ENCODE assay signal across 2 cellular contexts in genomic region chr3:108441528-108441927, GRCh38.
TF ChIP-seq lines count a peak whose summit lies in the region.

No MANE protein-coding gene starts in this region.

TF ChIP-seq in SK-N-SH, 30 proteins besides CTCF, POLR2A, EP300 and RAD21 (continued from another document):
- TF ChIP-seq USF1 (IDR thresholded peaks at IDR 0.05; ENCODE audit: borderline replicate concordance, low read depth) (no peak), RXRA (IDR thresholded peaks at IDR 0.05; ENCODE audit: borderline replicate concordance, low read depth) (no peak), RCOR1 (IDR thresholded peaks at IDR 0.05; ENCODE audit: low read length) (no peak), POLR2AphosphoS5 (IDR thresholded peaks at IDR 0.05; ENCODE audit: low read depth, low read length) (no peak), ELF1 (IDR thresholded peaks at IDR 0.05) (no peak), MEF2A (IDR thresholded peaks at IDR 0.05; ENCODE audit: borderline replicate concordance, low read depth) (no peak), NRF1 (IDR thresholded peaks at IDR 0.05; ENCODE audit: low read depth, low read length) (no peak), MXI1 (IDR thresholded peaks at IDR 0.05; ENCODE audit: low read depth, low read length) (no peak)
- TF ChIP-seq, protein P1, sequence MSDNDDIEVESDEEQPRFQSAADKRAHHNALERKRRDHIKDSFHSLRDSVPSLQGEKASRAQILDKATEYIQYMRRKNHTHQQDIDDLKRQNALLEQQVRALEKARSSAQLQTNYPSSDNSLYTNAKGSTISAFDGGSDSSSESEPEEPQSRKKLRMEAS (IDR thresholded peaks at IDR 0.05; ENCODE audit: low read depth), result no peak

TF ChIP-seq in WTC11, 78 proteins besides CTCF, POLR2A, EP300 and RAD21:
- TF ChIP-seq ESRRA (CRISPR knock-in tag; IDR thresholded peaks at IDR 0.05; ENCODE audit: borderline replicate concordance), result no peak
- TF ChIP-seq NFE2L1 (CRISPR knock-in tag; IDR thresholded peaks at IDR 0.05), result no peak
- no peak for TF ChIP-seq FOXK1 (CRISPR knock-in tag; IDR thresholded peaks at IDR 0.05)
- TF ChIP-seq ZMAT4 (CRISPR knock-in tag; IDR thresholded peaks at IDR 0.05), result no peak
- TF ChIP-seq ETV6 (CRISPR knock-in tag; IDR thresholded peaks at IDR 0.05), result no peak
- TF ChIP-seq TEAD4 (CRISPR knock-in tag; IDR thresholded peaks at IDR 0.05), result no peak
- no peak for TF ChIP-seq RORB (CRISPR knock-in tag; IDR thresholded peaks at IDR 0.05)
- TF ChIP-seq NR3C1 (CRISPR knock-in tag; conservative IDR thresholded peaks at IDR 0.05; ENCODE audit: low read depth), result no peak
